Comparison of ENCODE assay signal across 8 cellular contexts in genomic region chr15:25508369-25509002, GRCh38.
DNase-seq lines count a peak whose midpoint lies in the region; ATAC-seq and TF ChIP-seq lines count a peak whose summit lies in the region.

No MANE protein-coding gene starts in this region.

- H3K27ac ChIP-seq in GM23338 (ENCODE audit: low read depth) = no peak overlapping the region
- no peak overlapping the region for H3K27ac ChIP-seq in VCaP
- H3K27ac ChIP-seq in transverse colon = no peak overlapping the region

- H3K4me1 ChIP-seq in GM23338 (ENCODE audit: insufficient read depth) (peaks cover 15% of the 10 kb centered on the region), transverse colon (no peaks in the 10 kb centered on the region)

- H3K4me3 ChIP-seq in GM23338 (no peak overlapping the region), transverse colon (no peak overlapping the region)

- H3K36me3 Mint-ChIP-seq in CD14-positive monocyte (no peaks in the 10 kb centered on the region), GM23338 (ENCODE audit: low read depth) (peaks cover 4% of the 10 kb centered on the region)

- no peak for TF ChIP-seq EP300 in transverse colon (IDR thresholded peaks at IDR 0.05; ENCODE audit: low read depth)

- H4K20me1 ChIP-seq in GM23338 (replicated peaks; ENCODE audit: insufficient read depth) = no peaks in the 10 kb centered on the region

- no peak overlapping the region for H3K4me3 Mint-ChIP-seq in CD14-positive monocyte
- no peak overlapping the region for H3K4me3 Mint-ChIP-seq in GM23338

- H3K27ac Mint-ChIP-seq in CD14-positive monocyte (peak overlapping the region in 1 of 7 donors; percentile 10), GM23338 (no peak overlapping the region)

- H3K4me1 Mint-ChIP-seq in CD14-positive monocyte (no peaks in the 10 kb centered on the region), GM23338 (peaks cover 48% of the 10 kb centered on the region)

- in situ Hi-C loops in transverse colon (cut with MboI; ENCODE audit: low pct_ligation_motif_present in 1 of 4, low pct_unique_long_range_greater_than_20kb in 1 of 4, low sequenced_read_pairs in 3 of 4) = loop anchor here in 2 of 4 donors (25.0 kb wide), 3 partner anchors 429 to 1354 kb away; partner anchors contain the start of gene GABRA5 (in 1 of the 2)

- no peaks in the 10 kb centered on the region for H3K27me3 Mint-ChIP-seq in CD14-positive monocyte (ENCODE audit: low read depth in 3 of 3)
- H3K27me3 Mint-ChIP-seq in GM23338 (ENCODE audit: insufficient read depth, low read depth, poor library complexity) = no peaks in the 10 kb centered on the region

- H3K9me2 ChIP-seq in GM23338 (ENCODE audit: insufficient read depth) = peaks cover 11% of the 10 kb centered on the region; the same call in 1 of the 2 replicates

- no peaks in the 10 kb centered on the region for H3K79me2 ChIP-seq in GM23338 (replicated peaks; ENCODE audit: insufficient read depth)

- no peak overlapping the region for H3K4me2 ChIP-seq in GM23338

- no peak for TF ChIP-seq POLR2A in transverse colon (IDR thresholded peaks at IDR 0.05)

- DNase-seq in CD14-positive monocyte (ENCODE audit: low spot score) = no peak
- DNase-seq in GM23338 (ENCODE audit: low spot score) = peak; percentile 68
- peak; percentile 48 for DNase-seq in hepatic stellate cell (ENCODE audit: low spot score)
- DNase-seq in transverse colon = no peak

- H2AFZ ChIP-seq in GM23338 = no peak overlapping the region

- ATAC-seq in GM23338 (peak; percentile 69), HG03432 (IDR thresholded peaks at IDR 0.05; ENCODE audit: unreplicated experiment) (no peak), HG02623 (IDR thresholded peaks at IDR 0.05; ENCODE audit: unreplicated experiment) (no peak), GM18520 (IDR thresholded peaks at IDR 0.05; ENCODE audit: unreplicated experiment) (no peak)

- no peaks in the 10 kb centered on the region for H3F3A ChIP-seq in GM23338 (replicated peaks; ENCODE audit: low read depth)

- no peaks in the 10 kb centered on the region for H3K36me3 ChIP-seq in GM23338 (ENCODE audit: insufficient read depth)
- H3K36me3 ChIP-seq in transverse colon = no peaks in the 10 kb centered on the region

- H3K27me3 ChIP-seq in GM23338 (ENCODE audit: insufficient read depth) (no peaks in the 10 kb centered on the region), transverse colon (no peaks in the 10 kb centered on the region)

- peaks cover 0 to 1% (median 0%) of the 10 kb centered on the region in 7 donors for H3K9me3 Mint-ChIP-seq in CD14-positive monocyte
- H3K9me3 Mint-ChIP-seq in GM23338 = peaks cover 4% of the 10 kb centered on the region; the same call in 2 of the 3 replicates

- H3K9me3 ChIP-seq in transverse colon = no peaks in the 10 kb centered on the region

- 60 to 63% methylated on average over 1 to 3 of the region's 3 CpGs for WGBS in transverse colon (ENCODE audit: low coverage in 1 of 2), 2 donors

- intact Hi-C loops in CD14-positive monocyte (cut with micrococcal nuclease) (loop anchor here in 1 of 2 donors (10.0 kb wide), 1 partner anchor 426 kb away; no protein-coding TSS in a partner anchor), transverse colon (cut with DNase I; ENCODE audit: low total_unique reads) (loop anchor here (5.0 to 10.0 kb wide), 4 partner anchors 189 to 756 kb away; no protein-coding TSS in a partner anchor)

- TF ChIP-seq CTCF in CD14-positive monocyte (IDR thresholded peaks at IDR 0.05) (peak; percentile 39), GM23338 (conservative IDR thresholded peaks at IDR 0.05; ENCODE audit: low read depth in 2 of 2) (peak; percentile 83 to 98), VCaP (conservative IDR thresholded peaks at IDR 0.05) (peak; percentile 80), transverse colon (IDR thresholded peaks at IDR 0.05) (peak in 4 of 5 experiments; percentile 46 to 56 (median 51))

TF ChIP-seq in GM23338, 12 proteins besides CTCF, POLR2A, EP300 and RAD21:
- TF ChIP-seq NANOG (IDR thresholded peaks at IDR 0.05; ENCODE audit: borderline replicate concordance) (no peak), JUNB (IDR thresholded peaks at IDR 0.05; ENCODE audit: unreplicated experiment) (no peak), ZNF114 (CRISPR knock-in tag; IDR thresholded peaks at IDR 0.05) (no peak)
- TF ChIP-seq, protein P1, sequence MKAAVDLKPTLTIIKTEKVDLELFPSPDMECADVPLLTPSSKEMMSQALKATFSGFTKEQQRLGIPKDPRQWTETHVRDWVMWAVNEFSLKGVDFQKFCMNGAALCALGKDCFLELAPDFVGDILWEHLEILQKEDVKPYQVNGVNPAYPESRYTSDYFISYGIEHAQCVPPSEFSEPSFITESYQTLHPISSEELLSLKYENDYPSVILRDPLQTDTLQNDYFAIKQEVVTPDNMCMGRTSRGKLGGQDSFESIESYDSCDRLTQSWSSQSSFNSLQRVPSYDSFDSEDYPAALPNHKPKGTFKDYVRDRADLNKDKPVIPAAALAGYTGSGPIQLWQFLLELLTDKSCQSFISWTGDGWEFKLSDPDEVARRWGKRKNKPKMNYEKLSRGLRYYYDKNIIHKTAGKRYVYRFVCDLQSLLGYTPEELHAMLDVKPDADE (IDR thresholded peaks at IDR 0.05) = no peak
TF ChIP-seq in GM23338: peak in this region for 0.

Comparison
In these comparisons a context has a peak if more than half of its experiments do, and no peak if none do; other contexts are left out.
1. DNase-seq: peak in GM23338 (single experiment) and hepatic stellate cell (single experiment); none in CD14-positive monocyte (single experiment) and transverse colon (single experiment).
2. CTCF ChIP-seq: peak in every context shown above with its lines; median percentile 90 in GM23338; 80 in VCaP; 51 in transverse colon; 39 in CD14-positive monocyte.